In the genomic region with DNA sequence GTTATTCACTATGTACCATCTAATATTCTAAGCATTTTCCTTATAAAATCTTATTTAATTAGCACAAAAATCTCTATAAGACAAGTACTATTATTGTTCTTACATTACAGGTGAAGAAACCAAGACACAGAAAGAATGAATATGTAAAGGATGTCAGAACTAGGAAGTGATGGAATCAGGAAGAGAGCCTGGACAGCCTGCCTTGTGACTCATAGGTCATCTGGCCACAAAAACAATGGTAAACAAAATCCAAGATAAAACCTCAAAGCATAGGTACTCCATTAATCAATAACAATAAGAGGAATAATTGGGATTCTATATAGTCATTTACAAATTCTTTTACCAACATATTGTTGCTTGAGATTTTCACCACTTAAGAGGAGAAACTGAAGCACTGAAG, we compare ENCODE assay signal across 17 cellular contexts.
DNase-seq lines count a peak whose midpoint lies in the region; ATAC-seq, FAIRE-seq and TF ChIP-seq lines count a peak whose summit lies in the region.
"Had no signal": no experiment of that assay in that cellular context is flagged by ENCODE, and none has a peak within 500 bp of the region (broad histone marks: within the 10 kb centered on the region; RNA-seq: fewer than 3 reads in every experiment).

No MANE protein-coding gene starts in this region.

- no peak overlapping the region for H3K4me3 Mint-ChIP-seq in T-cell
- H3K4me3 Mint-ChIP-seq: B cell; CD8-positive, alpha-beta T cell; HFFc6 had no signal

- H3K4me2 ChIP-seq in endothelial cell of umbilical vein (ENCODE audit: insufficient read depth, low read length) = no peak overlapping the region
- H3K4me2 ChIP-seq: BLaER1 treated with 17β-estradiol and CSF1 and Interleukin-3, amounts not matched to agents 10 nM and 100 nM had no signal

- H3K27ac ChIP-seq in endothelial cell of umbilical vein (ENCODE audit: insufficient read depth, low read depth, low read length) = peak overlapping the region; percentile 11
- H3K27ac ChIP-seq: BLaER1 treated with 17β-estradiol and CSF1 and Interleukin-3, amounts not matched to agents 10 nM and 100 nM had no signal

- H3K27ac Mint-ChIP-seq in T-cell = no peak overlapping the region
- H3K27ac Mint-ChIP-seq: B cell; CD8-positive, alpha-beta T cell; HFFc6 had no signal

- POLR2A ChIA-PET in endothelial cell of umbilical vein (lab: Charles Lee) = no interaction called here
- POLR2A ChIA-PET in T-cell (lab: Charles Lee) = no interaction called here

- no peaks in the 10 kb centered on the region for H3K27me3 ChIP-seq in endothelial cell of umbilical vein (ENCODE audit: control insufficient read depth in 2 of 2, insufficient read depth in 2 of 2, low read length in 2 of 2)
- H3K27me3 ChIP-seq: BLaER1 treated with 17β-estradiol and CSF1 and Interleukin-3, amounts not matched to agents 10 nM and 100 nM had no signal

- H3K9me1 ChIP-seq in endothelial cell of umbilical vein (replicated peaks; ENCODE audit: control insufficient read depth, extremely low read depth, insufficient read depth, low read length) = no peaks in the 10 kb centered on the region

- H3K4me3 ChIP-seq in endothelial cell of umbilical vein (replicated peaks in 1 of 3; ENCODE audit: insufficient read depth in 1 of 3, low read depth in 1 of 3, low read length in 3 of 3) = no peak overlapping the region
- H3K4me3 ChIP-seq: BLaER1 treated with 17β-estradiol and CSF1 and Interleukin-3, amounts not matched to agents 10 nM and 100 nM had no signal

- no peak for TF ChIP-seq CTCF in endothelial cell of umbilical vein (IDR thresholded peaks at IDR 0.05; ENCODE audit: extremely low read depth in 1 of 2, insufficient read depth in 1 of 2, low read depth in 1 of 2, low read length in 2 of 2)

- H3K9ac ChIP-seq in endothelial cell of umbilical vein (replicated peaks; ENCODE audit: extremely low read depth, insufficient read depth, low read length) = no peak overlapping the region
- H3K9ac ChIP-seq: BLaER1 treated with 17β-estradiol and CSF1 and Interleukin-3, amounts not matched to agents 10 nM and 100 nM had no signal

- no TSS peak for BruUV-seq in endothelial cell of umbilical vein (replicated peaks; lab: Mats Ljungman, UMichigan)

- H3K9me3 Mint-ChIP-seq in T-cell = peaks cover 11 to 22% (median 21%) of the 10 kb centered on the region in 3 donors

- DNase-seq in HT-29 (ENCODE audit: low spot score) (peak; percentile 0), OCI-M1 (lab: John Stamatoyannopoulos, UW) (peak; percentile 28), endothelial cell of umbilical vein (ENCODE audit: low read depth, low spot score) (peak; percentile 49), renal cortical epithelial cell (ENCODE audit: low read depth) (peak; percentile 25), T-cell (no peak), DMS153 (lab: John Stamatoyannopoulos, UW) (no peak)
- DNase-seq: Calu3; CD8-positive, alpha-beta T cell; DMS79; GF-D8; GOT3; H7; HFFc6 had no signal

- ATAC-seq in T-cell (replicated peaks in 1 of 4) = no peak
- no peak for ATAC-seq in HG02763 (IDR thresholded peaks at IDR 0.05; ENCODE audit: unreplicated experiment)
- ATAC-seq: CD8-positive, alpha-beta T cell; HCT116 had no signal

- H3K36me3 Mint-ChIP-seq in T-cell = no peaks in the 10 kb centered on the region
- H3K36me3 Mint-ChIP-seq: CD8-positive, alpha-beta T cell had no signal

- H3K27me3 Mint-ChIP-seq in T-cell = no peaks in the 10 kb centered on the region
- H3K27me3 Mint-ChIP-seq: B cell had no signal

- CTCF ChIA-PET in endothelial cell of umbilical vein (lab: Charles Lee) = no interaction called here
- CTCF ChIA-PET in T-cell (lab: Charles Lee) = no interaction called here

- H3K79me2 ChIP-seq in endothelial cell of umbilical vein (ENCODE audit: control insufficient read depth, insufficient read depth, low read length) = no peaks in the 10 kb centered on the region

- dilution Hi-C loops in endothelial cell of umbilical vein (cut with MboI; ENCODE audit: extremely low pct_ligation_motif_present, low sequenced_read_pairs) = no loop called here

- no peak for FAIRE-seq in endothelial cell of umbilical vein (lab: Jason Lieb, UNC)

- H4K20me1 ChIP-seq in endothelial cell of umbilical vein (replicated peaks; ENCODE audit: control insufficient read depth, extremely low read depth, insufficient read depth, low read length) = no peaks in the 10 kb centered on the region
- H4K20me1 ChIP-seq: BLaER1 treated with 17β-estradiol and CSF1 and Interleukin-3, amounts not matched to agents 10 nM and 100 nM had no signal

- no peaks in the 10 kb centered on the region for H3K9me3 ChIP-seq in endothelial cell of umbilical vein (replicated peaks; ENCODE audit: control insufficient read depth, insufficient read depth, low read length)
- H3K9me3 ChIP-seq: BLaER1 treated with 17β-estradiol and CSF1 and Interleukin-3, amounts not matched to agents 10 nM and 100 nM had no signal

- H2AFZ ChIP-seq in endothelial cell of umbilical vein (ENCODE audit: low read depth, low read length) = no peak overlapping the region

- TF ChIP-seq POLR2A in endothelial cell of umbilical vein (IDR thresholded peaks at IDR 0.05; ENCODE audit: low read depth, low read length) = no peak

- no peaks in the 10 kb centered on the region for H3K4me1 Mint-ChIP-seq in T-cell
- H3K4me1 Mint-ChIP-seq: B cell had no signal

- intact Hi-C loops in endothelial cell of umbilical vein (cut with micrococcal nuclease) = no loop called here

- H3K4me1 ChIP-seq in endothelial cell of umbilical vein (ENCODE audit: control insufficient read depth, extremely low read depth, insufficient read depth, low read length) = peaks cover 3% of the 10 kb centered on the region

- no peaks in the 10 kb centered on the region for H3K36me3 ChIP-seq in endothelial cell of umbilical vein (ENCODE audit: control insufficient read depth in 2 of 2, extremely low read depth in 1 of 2, insufficient read depth in 2 of 2, low read length in 2 of 2)
- H3K36me3 ChIP-seq: BLaER1 treated with 17β-estradiol and CSF1 and Interleukin-3, amounts not matched to agents 10 nM and 100 nM had no signal

TF ChIP-seq in endothelial cell of umbilical vein, 7 proteins besides CTCF, POLR2A, EP300 and RAD21:
- TF ChIP-seq MYC (IDR thresholded peaks at IDR 0.05; ENCODE audit: low read depth, low read length) (no peak), FOS (IDR thresholded peaks at IDR 0.05; ENCODE audit: borderline replicate concordance, insufficient read depth, low read length) (peak; percentile 40), JUN (IDR thresholded peaks at IDR 0.05; ENCODE audit: borderline replicate concordance, insufficient read depth, insufficient read length, low read depth) (peak; percentile 52)

Comparison
In these comparisons a context has a peak if more than half of its experiments do, and no peak if none do; other contexts are left out.
1. DNase-seq: peak in HT-29 (single experiment), OCI-M1 (single experiment), endothelial cell of umbilical vein (single experiment) and renal cortical epithelial cell (single experiment); none in T-cell (0 of 34) and DMS153 (single experiment).